In the genomic region with DNA sequence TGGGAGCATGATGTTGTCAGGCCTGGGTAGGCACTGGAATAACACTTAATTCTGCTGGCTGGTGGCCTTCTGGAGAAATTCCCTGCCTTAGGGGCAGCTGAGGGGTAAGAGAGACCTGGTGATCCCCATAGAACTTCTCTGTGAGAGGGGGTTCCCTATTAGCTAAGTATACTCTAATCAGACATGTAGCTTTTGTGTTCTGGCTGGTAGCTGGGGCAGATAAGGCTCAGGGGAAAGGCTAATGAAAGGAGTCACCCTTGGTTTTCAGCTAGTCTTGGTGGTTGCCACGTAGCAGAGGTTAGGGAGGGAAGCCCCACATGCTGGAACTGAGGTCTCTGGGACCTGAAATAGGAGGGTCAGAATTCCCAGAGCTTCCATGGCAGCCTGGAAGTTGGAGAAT, we compare ENCODE assay signal across 1 cellular context.
TF ChIP-seq lines count a peak whose summit lies in the region.

No MANE protein-coding gene starts in this region.

TF ChIP-seq in HEK293T, 16 proteins besides CTCF, POLR2A, EP300 and RAD21:
- TF ChIP-seq L3MBTL2 (conservative IDR thresholded peaks at IDR 0.05) (no peak), SP1 (IDR thresholded peaks at IDR 0.05) (no peak), LEF1 (IDR thresholded peaks at IDR 0.05; ENCODE audit: borderline replicate concordance) (no peak), FOXM1 (IDR thresholded peaks at IDR 0.05; ENCODE audit: borderline replicate concordance) (no peak), HDGF (IDR thresholded peaks at IDR 0.05; ENCODE audit: borderline replicate concordance) (no peak), SUZ12 (IDR thresholded peaks at IDR 0.05) (no peak), NFRKB (IDR thresholded peaks at IDR 0.05) (no peak), CTBP1 (IDR thresholded peaks at IDR 0.05; ENCODE audit: borderline replicate concordance) (no peak), ZNF384 (IDR thresholded peaks at IDR 0.05) (no peak), TARDBP (IDR thresholded peaks at IDR 0.05) (no peak), FOXK2 (IDR thresholded peaks at IDR 0.05) (no peak), FOXA1 (IDR thresholded peaks at IDR 0.05) (no peak), ARNT (IDR thresholded peaks at IDR 0.05) (no peak)
- TF ChIP-seq, protein P1, sequence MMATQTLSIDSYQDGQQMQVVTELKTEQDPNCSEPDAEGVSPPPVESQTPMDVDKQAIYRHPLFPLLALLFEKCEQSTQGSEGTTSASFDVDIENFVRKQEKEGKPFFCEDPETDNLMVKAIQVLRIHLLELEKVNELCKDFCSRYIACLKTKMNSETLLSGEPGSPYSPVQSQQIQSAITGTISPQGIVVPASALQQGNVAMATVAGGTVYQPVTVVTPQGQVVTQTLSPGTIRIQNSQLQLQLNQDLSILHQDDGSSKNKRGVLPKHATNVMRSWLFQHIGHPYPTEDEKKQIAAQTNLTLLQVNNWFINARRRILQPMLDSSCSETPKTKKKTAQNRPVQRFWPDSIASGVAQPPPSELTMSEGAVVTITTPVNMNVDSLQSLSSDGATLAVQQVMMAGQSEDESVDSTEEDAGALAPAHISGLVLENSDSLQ (IDR thresholded peaks at IDR 0.05) = no peak
